In the genomic region with DNA sequence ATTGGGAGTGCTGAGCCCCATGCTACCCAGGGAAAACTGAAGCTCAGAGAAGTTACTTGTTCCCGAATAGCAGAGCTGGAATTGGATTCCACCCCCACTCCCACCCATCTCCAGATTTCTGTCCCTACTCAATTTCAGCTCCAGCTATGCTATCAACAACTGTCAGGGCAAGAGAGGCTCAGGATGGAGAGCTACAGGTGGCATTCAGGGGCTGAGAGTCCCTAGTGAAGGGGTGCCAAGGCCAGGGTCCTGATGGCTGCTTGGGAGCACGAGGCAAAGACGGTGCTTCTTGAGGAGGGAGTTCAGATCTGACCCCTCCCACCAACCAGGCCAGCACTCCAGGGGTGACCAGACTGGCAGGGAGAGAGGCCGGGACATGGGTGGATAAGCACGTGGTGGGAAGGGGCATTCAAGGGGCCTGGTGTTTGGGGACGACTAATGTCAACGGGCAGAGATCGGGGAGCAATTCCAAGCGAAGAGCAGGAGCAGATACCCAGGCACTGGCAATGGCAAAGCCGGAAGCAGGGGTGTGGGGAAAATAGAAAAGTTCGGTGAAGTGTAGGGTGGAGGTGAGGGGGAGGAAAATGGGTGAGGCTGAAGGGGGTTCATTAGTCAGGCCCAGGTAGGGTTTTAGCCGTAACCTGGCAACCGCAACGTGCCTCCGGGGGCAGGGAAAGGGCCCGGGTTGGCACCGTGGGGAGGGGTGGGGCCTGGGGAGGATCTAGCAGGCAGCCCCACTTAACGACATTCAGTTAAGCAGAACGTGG, we compare ENCODE assay signal across 8 cellular contexts. TPM values are rescaled to one million over a fixed set of nuclear protein-coding genes. Genes with fewer than 3 reads are reported as not detected.
DNase-seq lines count a peak whose midpoint lies in the region; ATAC-seq and TF ChIP-seq lines count a peak whose summit lies in the region.

No MANE protein-coding gene starts in this region.

- peak overlapping the region; percentile 79; the same call in 1 of the 2 replicates for H3K4me3 ChIP-seq in PC-9

- DNase-seq in PC-9, result no peak
- DNase-seq in chondrocyte (ENCODE audit: low spot score), result no peak
- DNase-seq in neural crest cell (ENCODE audit: low read depth, low spot score), result no peak
- no peak for DNase-seq in retina
- DNase-seq in epidermal melanocyte (ENCODE audit: insufficient read length, low spot score), result no peak

- peaks cover 10% of the 10 kb centered on the region; the same call in 1 of the 2 replicates for H3K27me3 ChIP-seq in PC-9 (ENCODE audit: insufficient read depth, low read depth)

- H3K9me3 Mint-ChIP-seq in chondrocyte (ENCODE audit: low read depth) (no peaks in the 10 kb centered on the region), neural crest cell (no peaks in the 10 kb centered on the region)

- peaks cover 28% of the 10 kb centered on the region; the same call in 1 of the 2 replicates for H3K4me1 ChIP-seq in ES-I3 (ENCODE audit: insufficient read depth, low read length)
- H3K4me1 ChIP-seq in PC-9 (replicated peaks; ENCODE audit: insufficient read depth), result 0 out of 2 replicates have a peak, but pooled peaks cover 4% of the 10 kb centered on the region

- POLR2A ChIA-PET in PC-9 (lab: Charles Lee; ENCODE audit: unreplicated experiment), result interaction anchor here (0.6 to 0.7 kb wide), 2 partner anchors 50 to 1436 kb away, joined by 5 read pairs; no protein-coding TSS in a partner anchor

- no peaks in the 10 kb centered on the region for H3K9me2 ChIP-seq in PC-9 (ENCODE audit: insufficient read depth)

- H3K9ac ChIP-seq in ES-I3 (ENCODE audit: low read depth, low read length), result peak overlapping the region; percentile 76

- peaks cover 1% of the 10 kb centered on the region for H3K27me3 Mint-ChIP-seq in chondrocyte (ENCODE audit: low read depth)
- H3K27me3 Mint-ChIP-seq in neural crest cell (ENCODE audit: low read depth), result peaks cover 16% of the 10 kb centered on the region

- intact Hi-C loops in PC-9 (cut with micrococcal nuclease; ENCODE audit: unreplicated experiment), result no loop called here

- H3K36me3 Mint-ChIP-seq in chondrocyte (ENCODE audit: low read depth) (no peaks in the 10 kb centered on the region), neural crest cell (ENCODE audit: low read depth) (no peaks in the 10 kb centered on the region)

- H3K36me3 ChIP-seq in ES-I3 (ENCODE audit: insufficient read depth, low read length), result no peaks in the 10 kb centered on the region
- no peaks in the 10 kb centered on the region for H3K36me3 ChIP-seq in PC-9 (ENCODE audit: low read depth)

- H3K27ac ChIP-seq in PC-9, result no peak overlapping the region

- ATAC-seq in GM19328 (IDR thresholded peaks at IDR 0.05; ENCODE audit: unreplicated experiment) (no peak), HG02938 (IDR thresholded peaks at IDR 0.05; ENCODE audit: unreplicated experiment) (no peak)

- CTCF ChIA-PET in PC-9 (lab: Charles Lee), result interaction anchor here (0.7 kb wide), 1 partner anchor 139 kb away, joined by 3 read pairs; no protein-coding TSS in a partner anchor

- H3K4me3 Mint-ChIP-seq in chondrocyte (ENCODE audit: unreplicated experiment), result peak overlapping the region; percentile 60
- peak overlapping the region; percentile 59 for H3K4me3 Mint-ChIP-seq in neural crest cell

- H3F3A ChIP-seq in PC-9 (ENCODE audit: insufficient read depth, low read depth), result peaks cover 10% of the 10 kb centered on the region; the same call in 1 of the 2 replicates

- H3K4me1 Mint-ChIP-seq in chondrocyte (ENCODE audit: low read depth) (peaks cover 15% of the 10 kb centered on the region), neural crest cell (peaks cover 14% of the 10 kb centered on the region)

- no peaks in the 10 kb centered on the region for H3K79me2 ChIP-seq in PC-9 (ENCODE audit: low read depth)

- no peaks in the 10 kb centered on the region for H3K9me3 ChIP-seq in ES-I3 (ENCODE audit: control insufficient read depth, insufficient read depth, low read length)
- H3K9me3 ChIP-seq in PC-9 (ENCODE audit: insufficient read depth, low read depth), result no peaks in the 10 kb centered on the region

- peak overlapping the region; percentile 95 for H3K4me2 ChIP-seq in PC-9

- TF ChIP-seq CTCF in PC-9 (conservative IDR thresholded peaks at IDR 0.05) (no peak), chondrocyte (IDR thresholded peaks at IDR 0.05) (no peak), neural crest cell (conservative IDR thresholded peaks at IDR 0.05) (no peak)

- BruUV-seq in PC-9 (replicated peaks; lab: Mats Ljungman, UMichigan), result no TSS peak

- H2AFZ ChIP-seq in PC-9, result peak overlapping the region; percentile 84

- H4K20me1 ChIP-seq in PC-9 (ENCODE audit: insufficient read depth), result no peaks in the 10 kb centered on the region

- H3K27ac Mint-ChIP-seq in chondrocyte (ENCODE audit: unreplicated experiment) (no peak overlapping the region), neural crest cell (ENCODE audit: unreplicated experiment) (no peak overlapping the region)

RNA-seq across cellular contexts. Expression of a gene that starts 4.6 kb away (rescaled TPM):
- 11.9 and 13.6 TPM in 2 replicates for total RNA-seq in PC-9 (2021)
- total RNA-seq in chondrocyte, result 6.8 to 11.6 TPM (median 10.1 TPM) in 3 replicates
- total RNA-seq in neural crest cell, result 12.3 and 15.7 TPM in 2 replicates

RNA-seq across cellular contexts. Expression of a gene that starts 10.8 kb away (rescaled TPM):
- 129 and 153 TPM in 2 replicates for total RNA-seq in PC-9 (2021)
- 76.6 to 128 TPM (median 83.4 TPM) in 3 replicates for total RNA-seq in chondrocyte
- total RNA-seq in neural crest cell, result 73.0 and 80.5 TPM in 2 replicates

RNA-seq across cellular contexts. Expression of a gene that starts 21.9 kb away (rescaled TPM):
- total RNA-seq in PC-9 (2021), result 0.28 TPM in 1 of 2 replicates, not detected in the other
- total RNA-seq in chondrocyte, result not detected in 3 replicates
- total RNA-seq in neural crest cell, result 0.16 TPM in 1 of 2 replicates, not detected in the other

RNA-seq across cellular contexts. Expression of a gene that starts 38.2 kb away (rescaled TPM):
- not detected in 2 replicates for total RNA-seq in PC-9 (2021)
- total RNA-seq in chondrocyte, result not detected in 3 replicates
- not detected in 2 replicates for total RNA-seq in neural crest cell

RNA-seq across cellular contexts. Expression of a gene that starts 47.1 kb away (rescaled TPM):
- 14.5 and 17.0 TPM in 2 replicates for total RNA-seq in PC-9 (2021)
- 0.99 to 2.1 TPM (median 1.8 TPM) in 3 replicates for total RNA-seq in chondrocyte
- total RNA-seq in neural crest cell, result 2.3 and 2.7 TPM in 2 replicates
